Comparison of ENCODE assay signal across 20 cellular contexts in genomic region chr9:137007816-137008270, GRCh38. TPM values are rescaled to one million over a fixed set of nuclear protein-coding genes. Genes with fewer than 3 reads are reported as not detected.
"Had no signal": no experiment of that assay in that cellular context is flagged by ENCODE, and none has a peak within 500 bp of the region (broad histone marks: within the 10 kb centered on the region; RNA-seq: fewer than 3 reads in every experiment).

No MANE protein-coding gene starts in this region.

- ATAC-seq: activated CD4-positive, CD25-positive, alpha-beta regulatory T cell treated with anti-CD3 and anti-CD28 coated beads, Interleukin-2, amount 50 U/mL, for 24 hours; effector memory CD8-positive, alpha-beta T cell; foreskin keratinocyte; stimulated activated naive CD8-positive, alpha-beta T cell treated with anti-CD3 and anti-CD28 coated beads, Interleukin-15, Interleukin-2, amounts not matched to agents 100 U/mL and 50 U/mL, for 24 hours had no signal

- H3K9me3 Mint-ChIP-seq: activated naive CD8-positive, alpha-beta T cell treated with anti-CD3 and anti-CD28 coated beads, Interleukin-2, amount 10 ng/mL, durations not matched to agents 7 days and 5 days; activated T-helper 1 cell treated with anti-CD3 and anti-CD28 coated beads, Interleukin-12 subunit alpha, Interleukin-12 subunit beta, Interleukin-2, Interleukin-4 antibody, amounts not matched to agents 30 ng/mL and 10 ng/mL and 1 ng/mL, durations not matched to agents 14 hours and 24 hours and 36 hours; effector memory CD8-positive, alpha-beta T cell had no signal

- DNase-seq: activated CD4-positive, alpha-beta T cell treated with anti-CD3 and anti-CD28 coated beads, Interleukin-2, amount 50 U/mL, for 1 hour; activated CD8-positive, alpha-beta memory T cell treated with anti-CD3 and anti-CD28 coated beads for 24 hours; activated naive CD8-positive, alpha-beta T cell treated with anti-CD3 and anti-CD28 coated beads, Interleukin-2, amount 10 ng/mL, durations not matched to agents 7 days and 5 days; brain microvascular endothelial cell; effector memory CD8-positive, alpha-beta T cell; foreskin keratinocyte; lower lobe of right lung; right lobe of liver; stimulated activated naive CD8-positive, alpha-beta T cell treated with anti-CD3 and anti-CD28 coated beads, Interleukin-15, Interleukin-2, amounts not matched to agents 100 U/mL and 50 U/mL, for 24 hours; T-helper 9 cell had no signal

- H3K9me3 ChIP-seq: lower lobe of right lung, ovary, right lobe of liver, suprapubic skin, upper lobe of left lung had no signal

- H3K4me3 Mint-ChIP-seq: activated naive CD8-positive, alpha-beta T cell treated with anti-CD3 and anti-CD28 coated beads, Interleukin-2, amount 10 ng/mL, durations not matched to agents 7 days and 5 days; activated T-helper 1 cell treated with anti-CD3 and anti-CD28 coated beads, Interleukin-12 subunit alpha, Interleukin-12 subunit beta, Interleukin-2, Interleukin-4 antibody, amounts not matched to agents 30 ng/mL and 10 ng/mL and 1 ng/mL, durations not matched to agents 14 hours and 24 hours and 36 hours; dendritic cell treated with granulocyte-macrophage colony-stimulating factor and Interleukin-4, amounts not matched to agents 40 ng/mL and 50 ng/mL, for 4 days; effector memory CD8-positive, alpha-beta T cell; mesothelial cell of epicardium; neural progenitor cell had no signal

- H3K36me3 ChIP-seq: neural progenitor cell, ovary had no signal

- H3K4me2 ChIP-seq: neural progenitor cell had no signal

- H3K9ac ChIP-seq: neural progenitor cell had no signal

- H3K27ac Mint-ChIP-seq: activated naive CD8-positive, alpha-beta T cell treated with anti-CD3 and anti-CD28 coated beads, Interleukin-2, amount 10 ng/mL, durations not matched to agents 7 days and 5 days; activated T-helper 1 cell treated with anti-CD3 and anti-CD28 coated beads, Interleukin-12 subunit alpha, Interleukin-12 subunit beta, Interleukin-2, Interleukin-4 antibody, amounts not matched to agents 30 ng/mL and 10 ng/mL and 1 ng/mL, durations not matched to agents 14 hours and 24 hours and 36 hours; dendritic cell treated with granulocyte-macrophage colony-stimulating factor and Interleukin-4, amounts not matched to agents 40 ng/mL and 50 ng/mL, for 4 days; mesothelial cell of epicardium; neural progenitor cell had no signal

- H3K4me3 ChIP-seq: lower lobe of right lung, neural progenitor cell, ovary, right lobe of liver, suprapubic skin, upper lobe of left lung had no signal

- H3K27me3 Mint-ChIP-seq: effector memory CD8-positive, alpha-beta T cell had no signal

- H3K36me3 Mint-ChIP-seq: activated naive CD8-positive, alpha-beta T cell treated with anti-CD3 and anti-CD28 coated beads, Interleukin-2, amount 10 ng/mL, durations not matched to agents 7 days and 5 days had no signal

- H2AFZ ChIP-seq: neural progenitor cell had no signal

- H3K27me3 ChIP-seq: brain microvascular endothelial cell, foreskin keratinocyte, neural progenitor cell, ovary, right lobe of liver, suprapubic skin, upper lobe of left lung had no signal

- H3K4me1 ChIP-seq: foreskin keratinocyte, neural progenitor cell, right lobe of liver, suprapubic skin had no signal

- H3K4me1 Mint-ChIP-seq: mesothelial cell of epicardium, neural progenitor cell had no signal

- H3K27ac ChIP-seq: brain microvascular endothelial cell, foreskin keratinocyte, lower lobe of right lung, neural progenitor cell, ovary, right lobe of liver, suprapubic skin, upper lobe of left lung had no signal

RNA-seq across cellular contexts. Expression of gene CLIC3, which starts 11.5 kb away (rescaled TPM):
- total RNA-seq: activated T-helper 1 cell treated with anti-CD3 and anti-CD28 coated beads, Interleukin-12 subunit alpha, Interleukin-12 subunit beta, Interleukin-2, Interleukin-4 antibody, amounts not matched to agents 30 ng/mL and 10 ng/mL and 1 ng/mL, durations not matched to agents 14 hours and 24 hours and 36 hours; myocyte had no signal

RNA-seq across cellular contexts. Expression of gene FUT7, which starts 24.0 kb away (rescaled TPM):
- total RNA-seq: foreskin keratinocyte, myocyte, pulmonary artery endothelial cell had no signal
- polyA plus RNA-seq: foreskin keratinocyte had no signal

RNA-seq across cellular contexts. Expression of gene LCNL1, which starts 25.1 kb away (rescaled TPM):
- total RNA-seq: activated T-helper 1 cell treated with anti-CD3 and anti-CD28 coated beads, Interleukin-12 subunit alpha, Interleukin-12 subunit beta, Interleukin-2, Interleukin-4 antibody, amounts not matched to agents 30 ng/mL and 10 ng/mL and 1 ng/mL, durations not matched to agents 14 hours and 24 hours and 36 hours; foreskin keratinocyte; pulmonary artery endothelial cell; right lobe of liver had no signal
- polyA plus RNA-seq: foreskin keratinocyte had no signal
